ENCODE assay signal across 8 cellular contexts in genomic region chr1:18256318-18257235, GRCh38.
DNase-seq lines count a peak whose midpoint lies in the region; ATAC-seq, FAIRE-seq and TF ChIP-seq lines count a peak whose summit lies in the region.

No MANE protein-coding gene starts in this region.

- H3K9me3 Mint-ChIP-seq in activated naive CD8-positive, alpha-beta T cell treated with anti-CD3 and anti-CD28 coated beads, Interleukin-2, amount 50 U/mL, for 24 hours = peaks cover under 1% of the 10 kb centered on the region

- no peaks in the 10 kb centered on the region for H3K36me3 Mint-ChIP-seq in activated naive CD8-positive, alpha-beta T cell treated with anti-CD3 and anti-CD28 coated beads, Interleukin-2, amount 50 U/mL, for 24 hours (ENCODE audit: low read depth)

- ATAC-seq in activated naive CD8-positive, alpha-beta T cell treated with anti-CD3 and anti-CD28 coated beads, Interleukin-2, amount 50 U/mL, for 24 hours = no peak
- peak in 1 of 2 donors; percentile 41 for ATAC-seq in lower lobe of right lung
- ATAC-seq in HG03280 (IDR thresholded peaks at IDR 0.05; ENCODE audit: unreplicated experiment) = no peak
- ATAC-seq in aorta (ENCODE audit: low FRiP score) = no peak
- no peak for ATAC-seq in GM21619 (IDR thresholded peaks at IDR 0.05; ENCODE audit: unreplicated experiment)
- no peak for ATAC-seq in GM18861 (IDR thresholded peaks at IDR 0.05; ENCODE audit: unreplicated experiment)

- TF ChIP-seq CTCF in lower lobe of right lung (IDR thresholded peaks at IDR 0.05) = no peak

- no peaks in the 10 kb centered on the region for H3K4me1 ChIP-seq in lower lobe of right lung
- no peaks in the 10 kb centered on the region for H3K4me1 ChIP-seq in aorta (ENCODE audit: control insufficient read depth in 1 of 2, insufficient read depth in 2 of 2, low read length in 2 of 2)

- no peak overlapping the region for H3K27ac Mint-ChIP-seq in activated naive CD8-positive, alpha-beta T cell treated with anti-CD3 and anti-CD28 coated beads, Interleukin-2, amount 50 U/mL, for 24 hours

- H3K4me3 ChIP-seq in lower lobe of right lung (no peak overlapping the region), aorta (ENCODE audit: low read length in 2 of 2) (no peak overlapping the region)

- H3K9me3 ChIP-seq in lower lobe of right lung (no peaks in the 10 kb centered on the region), aorta (ENCODE audit: control insufficient read depth, low read length) (no peaks in the 10 kb centered on the region)

- FAIRE-seq in GM12891 (lab: Jason Lieb, UNC) = no peak

- H3K27me3 Mint-ChIP-seq in activated naive CD8-positive, alpha-beta T cell treated with anti-CD3 and anti-CD28 coated beads, Interleukin-2, amount 50 U/mL, for 24 hours = peaks cover 9% of the 10 kb centered on the region

- 29 to 31% methylated on average over 17 of the region's 17 CpGs for WGBS in aorta, 2 donors

- intact Hi-C loops in lower lobe of right lung (cut with DNase I) (no loop called here), aorta (cut with DNase I) (no loop called here)

- no peaks in the 10 kb centered on the region for H3K4me1 Mint-ChIP-seq in activated naive CD8-positive, alpha-beta T cell treated with anti-CD3 and anti-CD28 coated beads, Interleukin-2, amount 50 U/mL, for 24 hours

- peaks cover 7% of the 10 kb centered on the region for H3K27me3 ChIP-seq in lower lobe of right lung (ENCODE audit: low read depth)
- no peaks in the 10 kb centered on the region for H3K27me3 ChIP-seq in aorta (ENCODE audit: control insufficient read depth in 1 of 2, insufficient read depth in 2 of 2, low read length in 1 of 2)

- H3K36me3 ChIP-seq in lower lobe of right lung = no peaks in the 10 kb centered on the region
- no peaks in the 10 kb centered on the region for H3K36me3 ChIP-seq in aorta (ENCODE audit: control insufficient read depth in 1 of 2, insufficient read depth in 2 of 2, low read length in 1 of 2)

- H3K27ac ChIP-seq in lower lobe of right lung (no peak overlapping the region), aorta (ENCODE audit: low read depth in 1 of 2, low read length in 2 of 2) (no peak overlapping the region)

- DNase-seq in GM12891 (ENCODE audit: insufficient read length, low spot score) = peak; percentile 24
- peak; percentile 29 for DNase-seq in NAMALWA (ENCODE audit: low spot score)
- DNase-seq in activated naive CD8-positive, alpha-beta T cell treated with anti-CD3 and anti-CD28 coated beads, Interleukin-2, amount 50 U/mL, for 24 hours = peak; percentile 26
- DNase-seq in lower lobe of right lung = peak; percentile 50
- no peak for DNase-seq in aorta

- no peak overlapping the region for H3K4me3 Mint-ChIP-seq in activated naive CD8-positive, alpha-beta T cell treated with anti-CD3 and anti-CD28 coated beads, Interleukin-2, amount 50 U/mL, for 24 hours

- TF ChIP-seq POLR2A in GM12891 (IDR thresholded peaks at IDR 0.05; ENCODE audit: low read depth, low read length) = no peak

TF ChIP-seq in GM12891, 5 proteins besides CTCF, POLR2A, EP300 and RAD21:
- TF ChIP-seq POLR2AphosphoS5 (IDR thresholded peaks at IDR 0.05; ENCODE audit: low read depth, low read length) (no peak), POU2F2 (IDR thresholded peaks at IDR 0.05; ENCODE audit: low read depth, low read length) (no peak), TAF1 (IDR thresholded peaks at IDR 0.05; ENCODE audit: low read depth, low read length) (no peak), PAX5 (IDR thresholded peaks at IDR 0.05; ENCODE audit: insufficient read depth, low read length, severe bottlenecking) (no peak), SPI1 (IDR thresholded peaks at IDR 0.05; ENCODE audit: low read depth, low read length) (no peak)

Comparison
In these comparisons a context has a peak if more than half of its experiments do, and no peak if none do; other contexts are left out.
1. DNase-seq: peak in GM12891 (single experiment), NAMALWA (single experiment), activated naive CD8-positive, alpha-beta T cell treated with anti-CD3 and anti-CD28 coated beads, Interleukin-2, amount 50 U/mL, for 24 hours (single experiment) and lower lobe of right lung (single experiment); none in aorta (0 of 2).